In the genomic region with DNA sequence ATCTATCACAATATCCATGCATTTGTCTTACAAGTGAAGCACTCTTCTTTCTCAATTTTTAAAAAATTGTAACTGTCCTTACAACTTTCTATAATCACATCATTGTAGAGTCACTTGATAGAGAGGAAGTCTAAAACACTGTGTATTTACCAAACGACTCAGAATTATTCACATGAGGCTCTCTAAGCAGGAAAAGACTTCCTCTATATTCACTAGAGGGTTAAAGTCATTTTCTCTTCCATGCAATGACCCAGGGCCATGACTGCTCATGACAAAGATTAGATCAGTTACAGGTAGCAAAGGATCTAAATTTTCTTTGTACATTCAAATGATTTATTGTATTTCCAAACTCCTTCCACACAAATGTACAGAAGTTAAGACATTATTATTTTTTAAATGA, we compare ENCODE assay signal across 16 cellular contexts.
"Had no signal": no experiment of that assay in that cellular context is flagged by ENCODE, and none has a peak within 500 bp of the region (broad histone marks: within the 10 kb centered on the region; RNA-seq: fewer than 3 reads in every experiment).

No MANE protein-coding gene starts in this region.

- H3K36me3 ChIP-seq: left lung, neural progenitor cell, thoracic aorta, upper lobe of left lung had no signal

- ATAC-seq: body of pancreas; left lung; naive thymus-derived CD8-positive, alpha-beta T cell; T-helper 17 cell had no signal

- H3K9ac ChIP-seq: neural progenitor cell had no signal

- H3K9me3 ChIP-seq: body of pancreas, left lung, thoracic aorta, upper lobe of left lung had no signal

- H3K4me2 ChIP-seq: neural progenitor cell had no signal

- H3K4me1 ChIP-seq: left lung, neural progenitor cell had no signal

- H3K4me3 ChIP-seq: body of pancreas, left lung, lung, neural progenitor cell, thoracic aorta, upper lobe of left lung had no signal

- H3K27ac ChIP-seq: body of pancreas, foreskin keratinocyte, left lung, neural progenitor cell, thoracic aorta, upper lobe of left lung had no signal

- H3K27me3 ChIP-seq: body of pancreas, left lung, neural progenitor cell, upper lobe of left lung had no signal

- H2AFZ ChIP-seq: neural progenitor cell had no signal

- DNase-seq: activated B cell treated with CpG ODN at 0.5 μM for 24 hours; activated CD4-positive, alpha-beta memory T cell treated with anti-CD3 and anti-CD28 coated beads, Interleukin-2, amount 10 ng/mL, durations not matched to agents 7 days and 5 days; activated CD4-positive, alpha-beta T cell treated with anti-CD3 and anti-CD28 coated beads for 48 hours; activated gamma-delta T cell treated with Interleukin-2 at 50 U/mL for 16 hours; anterior cingulate cortex; body of pancreas; left lung; naive thymus-derived CD8-positive, alpha-beta T cell; stimulated activated CD4-positive, alpha-beta T cell treated with anti-CD3 and anti-CD28 coated beads, Interleukin-4, amount 100 ng/mL, for 1 hour; stimulated activated naive CD4-positive, alpha-beta T cell treated with Interleukin-2 at 50 U/mL for 16 hours; T-helper 17 cell; upper lobe of left lung had no signal
